ENCODE assay signal across 20 cellular contexts in genomic region chr18:46289458-46289857, GRCh38.
A peak's percentile ranks its signal among the peaks of the same experiment; 100 is the strongest.
DNase-seq lines count a peak whose midpoint lies in the region; FAIRE-seq and TF ChIP-seq lines count a peak whose summit lies in the region.
"Had no signal": no experiment of that assay in that cellular context is flagged by ENCODE, and none has a peak within 500 bp of the region (broad histone marks: within the 10 kb centered on the region; RNA-seq: fewer than 3 reads in every experiment).

No MANE protein-coding gene starts in this region.

- H3K36me3 Mint-ChIP-seq in H9 (ENCODE audit: insufficient read depth in 1 of 3, low read depth in 3 of 3) (no peaks in the 10 kb centered on the region), endothelial cell (ENCODE audit: low read depth, unreplicated experiment) (no peaks in the 10 kb centered on the region)
- no peaks in the 10 kb centered on the region for H3K36me3 Mint-ChIP-seq in activated T-helper 2 cell treated with anti-CD3 and anti-CD28 coated beads, Interferon-gamma antibody, Interleukin-2, Interleukin-4, amounts not matched to agents 10 μg/mL and 5 μg/mL and 100 μg/mL, durations not matched to agents 14 hours and 24 hours and 36 hours (ENCODE audit: low read depth)
- H3K36me3 Mint-ChIP-seq: CD8-positive, alpha-beta T cell had no signal

- peaks cover 3% of the 10 kb centered on the region; the same call in 1 of the 2 replicates for H3K4me1 ChIP-seq in H9 (ENCODE audit: insufficient read depth, low read length)
- peaks cover 5 to 8% (median 5%) of the 10 kb centered on the region in 4 experiments; a peak in 6 of 7 replicates for H3K4me1 ChIP-seq in H1 (replicated peaks in 1 of 4; ENCODE audit: control insufficient read depth in 3 of 4, insufficient read depth in 4 of 4, low read length in 3 of 4)
- peaks cover 13% of the 10 kb centered on the region for H3K4me1 ChIP-seq in parathyroid adenoma
- H3K4me1 ChIP-seq: Caco-2 had no signal

- no peak overlapping the region for H4K91ac ChIP-seq in H9 (ENCODE audit: insufficient read length, low read depth, low read length)
- H4K91ac ChIP-seq in H1 (replicated peaks; ENCODE audit: insufficient read length, low read length) = no peak overlapping the region

- H2BK20ac ChIP-seq in H9 (ENCODE audit: low read depth, low read length, poor library complexity, severe bottlenecking) (no peak overlapping the region), H1 (ENCODE audit: low read length) (0 out of 2 replicates have a peak overlapping the region, but pooled peaks have one; percentile 48)

- H3K9me3 Mint-ChIP-seq in H9 = no peaks in the 10 kb centered on the region
- H3K9me3 Mint-ChIP-seq in activated T-helper 2 cell treated with anti-CD3 and anti-CD28 coated beads, Interferon-gamma antibody, Interleukin-2, Interleukin-4, amounts not matched to agents 10 μg/mL and 5 μg/mL and 100 μg/mL, durations not matched to agents 14 hours and 24 hours and 36 hours = no peaks in the 10 kb centered on the region
- no peaks in the 10 kb centered on the region for H3K9me3 Mint-ChIP-seq in endothelial cell (ENCODE audit: unreplicated experiment)
- H3K9me3 Mint-ChIP-seq: CD4-positive, CD25-positive, alpha-beta regulatory T cell; CD8-positive, alpha-beta T cell had no signal

- H3K23me2 ChIP-seq in H9 (ENCODE audit: insufficient read length, low read depth, low read length, poor library complexity, severe bottlenecking) (no peaks in the 10 kb centered on the region), H1 (ENCODE audit: low read depth, low read length) (no peaks in the 10 kb centered on the region)

- H4K5ac ChIP-seq in H9 (ENCODE audit: insufficient read length, low read depth, low read length) (no peak overlapping the region), H1 (ENCODE audit: insufficient read length, low read depth, low read length) (no peak overlapping the region)

- H3K9me3 ChIP-seq in H9 (ENCODE audit: control insufficient read depth, low read depth, low read length) (no peaks in the 10 kb centered on the region), H1 (ENCODE audit: insufficient read depth in 2 of 2, low read depth in 1 of 2, low read length in 1 of 2) (no peaks in the 10 kb centered on the region), parathyroid adenoma (ENCODE audit: control insufficient read depth, low read length) (no peaks in the 10 kb centered on the region)
- H3K9me3 ChIP-seq: BLaER1, Caco-2 had no signal

- H3K4me3 Mint-ChIP-seq in H9 = no peak overlapping the region
- H3K4me3 Mint-ChIP-seq in activated T-helper 2 cell treated with anti-CD3 and anti-CD28 coated beads, Interferon-gamma antibody, Interleukin-2, Interleukin-4, amounts not matched to agents 10 μg/mL and 5 μg/mL and 100 μg/mL, durations not matched to agents 14 hours and 24 hours and 36 hours (ENCODE audit: low read depth) = no peak overlapping the region
- H3K4me3 Mint-ChIP-seq in endothelial cell (ENCODE audit: unreplicated experiment) = no peak overlapping the region
- H3K4me3 Mint-ChIP-seq: B cell; CD4-positive, CD25-positive, alpha-beta regulatory T cell; CD8-positive, alpha-beta T cell had no signal

- H3K4me1 Mint-ChIP-seq in H9 (peaks cover 5 to 16% of the 10 kb centered on the region in 2 experiments), endothelial cell (ENCODE audit: unreplicated experiment) (peaks cover 6% of the 10 kb centered on the region)
- H3K4me1 Mint-ChIP-seq in activated T-helper 2 cell treated with anti-CD3 and anti-CD28 coated beads, Interferon-gamma antibody, Interleukin-2, Interleukin-4, amounts not matched to agents 10 μg/mL and 5 μg/mL and 100 μg/mL, durations not matched to agents 14 hours and 24 hours and 36 hours (ENCODE audit: low read depth) = no peaks in the 10 kb centered on the region

- intact Hi-C loops in activated T-helper 2 cell treated with anti-CD3 and anti-CD28 coated beads, Interferon-gamma antibody, Interleukin-2, Interleukin-4, amounts not matched to agents 10 μg/mL and 5 μg/mL and 100 μg/mL, durations not matched to agents 14 hours and 24 hours and 36 hours (cut with micrococcal nuclease) = no loop called here

- H2BK12ac ChIP-seq in H9 (ENCODE audit: insufficient read length, low read depth, low read length) (no peak overlapping the region), H1 (ENCODE audit: low read depth, low read length) (no peak overlapping the region)

- H3K18ac ChIP-seq in H9 (ENCODE audit: insufficient read length, low read depth, low read length) = no peak overlapping the region
- H3K18ac ChIP-seq in H1 (ENCODE audit: extremely low read depth, low read length) = no peak overlapping the region

- H3K4me3 ChIP-seq in H1 (ENCODE audit: extremely low read depth in 1 of 4, insufficient read depth in 2 of 4, low read depth in 3 of 4, low read length in 4 of 4) (no peak overlapping the region), parathyroid adenoma (ENCODE audit: low read depth, low read length) (no peak overlapping the region)
- H3K4me3 ChIP-seq: BLaER1 had no signal

- H2BK120ac ChIP-seq in H9 (ENCODE audit: low read depth, low read length, poor library complexity, severe bottlenecking) = no peak overlapping the region
- H2BK120ac ChIP-seq in H1 (replicated peaks; ENCODE audit: low read depth, low read length) = no peak overlapping the region

- H3K27me3 Mint-ChIP-seq in H9 (ENCODE audit: low read depth) (no peaks in the 10 kb centered on the region; the same call in 1 of the 2 replicates), endothelial cell (ENCODE audit: unreplicated experiment) (no peaks in the 10 kb centered on the region)
- no peaks in the 10 kb centered on the region for H3K27me3 Mint-ChIP-seq in activated T-helper 2 cell treated with anti-CD3 and anti-CD28 coated beads, Interferon-gamma antibody, Interleukin-2, Interleukin-4, amounts not matched to agents 10 μg/mL and 5 μg/mL and 100 μg/mL, durations not matched to agents 14 hours and 24 hours and 36 hours (ENCODE audit: low read depth)
- H3K27me3 Mint-ChIP-seq: B cell; CD4-positive, CD25-positive, alpha-beta regulatory T cell had no signal

- CTCF ChIA-PET in H1 (lab: Charles Lee; ENCODE audit: partially characterized antibody) = interaction anchor here (1.0 to 2.8 kb wide), 3 partner anchors 9 to 74 kb away, joined by 4 to 8 read pairs (median 4); no protein-coding TSS in a partner anchor
- CTCF ChIA-PET in RWPE1 (lab: Yijun Ruan, JAX) = no interaction called here

- H2BK15ac ChIP-seq in H9 (ENCODE audit: low read depth, low read length) = no peak overlapping the region
- H2BK15ac ChIP-seq in H1 (ENCODE audit: low read length) = no peak overlapping the region

- TF ChIP-seq CTCF in H9 (conservative IDR thresholded peaks at IDR 0.05) = no peak
- no peak for TF ChIP-seq CTCF in H1 (IDR thresholded peaks at IDR 0.05; ENCODE audit: control extremely low read depth in 1 of 3, insufficient read depth in 1 of 3, low read depth in 1 of 3, low read length in 3 of 3)
- TF ChIP-seq CTCF in parathyroid adenoma (IDR thresholded peaks at IDR 0.05) = no peak
- no peak for TF ChIP-seq CTCF in endothelial cell (IDR thresholded peaks at IDR 0.05; ENCODE audit: unreplicated experiment)
- no peak for TF ChIP-seq CTCF in RWPE1 (conservative IDR thresholded peaks at IDR 0.05; ENCODE audit: low read depth)

- no peak overlapping the region for H3K14ac ChIP-seq in H9 (ENCODE audit: insufficient read depth, low read length)
- H3K14ac ChIP-seq in H1 (ENCODE audit: insufficient read length) = no peak overlapping the region

- POLR2A ChIA-PET in H1 (lab: Charles Lee; ENCODE audit: partially characterized antibody) = interaction anchor here (1.0 kb wide), 1 partner anchor 33 kb away, joined by 4 read pairs; no protein-coding TSS in a partner anchor
- POLR2A ChIA-PET in RWPE1 (lab: Yijun Ruan, JAX; ENCODE audit: low non-redundant PET) = no interaction called here

- H3K4me2 ChIP-seq in H9 (ENCODE audit: insufficient read depth, insufficient read length, low read length) = no peak overlapping the region
- no peak overlapping the region for H3K4me2 ChIP-seq in H1 (ENCODE audit: insufficient read depth in 1 of 2, low read depth in 2 of 2, low read length in 2 of 2)
- no peak overlapping the region for H3K4me2 ChIP-seq in parathyroid adenoma (ENCODE audit: low read length)
- H3K4me2 ChIP-seq: BLaER1 had no signal

- no peaks in the 10 kb centered on the region for H4K20me1 ChIP-seq in H9 (ENCODE audit: control insufficient read depth, insufficient read depth, insufficient read length)
- H4K20me1 ChIP-seq in H1 (replicated peaks in 1 of 2; ENCODE audit: control insufficient read depth in 1 of 2, insufficient read depth in 2 of 2, low read length in 2 of 2) = no peaks in the 10 kb centered on the region
- H4K20me1 ChIP-seq: BLaER1 had no signal

- TF ChIP-seq EP300 in H1 (IDR thresholded peaks at IDR 0.05; ENCODE audit: borderline replicate concordance in 1 of 2, low read depth in 2 of 2, low read length in 2 of 2) = no peak

- no peak overlapping the region for H3T11ph ChIP-seq in H9 (ENCODE audit: low read length)

- H3K36me3 ChIP-seq in H1 (ENCODE audit: control insufficient read depth in 2 of 4, insufficient read depth in 4 of 4, low read length in 3 of 4) (no peaks in the 10 kb centered on the region), parathyroid adenoma (ENCODE audit: control insufficient read depth, insufficient read depth, low read length) (no peaks in the 10 kb centered on the region)
- H3K36me3 ChIP-seq: BLaER1 had no signal

- no peak for FAIRE-seq in H1 (lab: Jason Lieb, UNC)
- FAIRE-seq: A204.1, G401.6, GM12892 had no signal

- H4K8ac ChIP-seq in H9 (replicated peaks; ENCODE audit: insufficient read length, low read depth, low read length) = no peak overlapping the region
- H4K8ac ChIP-seq in H1 (ENCODE audit: extremely low read depth, insufficient read depth, low read length) = no peak overlapping the region

- H3K79me1 ChIP-seq in H9 (ENCODE audit: insufficient read depth, low read depth, low read length, poor library complexity, severe bottlenecking) (no peaks in the 10 kb centered on the region), H1 (ENCODE audit: low read depth, low read length) (no peaks in the 10 kb centered on the region)

- no peak for TF ChIP-seq RAD21 in H1 (IDR thresholded peaks at IDR 0.05 in 1 of 2, conservative IDR thresholded peaks at IDR 0.05 in 1 of 2; ENCODE audit: low read depth in 2 of 2, low read length in 2 of 2)

- H3K27ac ChIP-seq in H9 (ENCODE audit: insufficient read length, low read depth, low read length) (no peak overlapping the region), H1 (ENCODE audit: low read depth, low read length) (no peak overlapping the region), parathyroid adenoma (peak overlapping the region; percentile 3), RWPE1 (no peak overlapping the region)
- H3K27ac ChIP-seq: 22Rv1, BLaER1, C4-2B had no signal

- H3K23ac ChIP-seq in H9 (ENCODE audit: insufficient read length, low read depth, low read length) = no peak overlapping the region
- H3K23ac ChIP-seq in H1 (ENCODE audit: insufficient read length) = no peak overlapping the region

- H3K4ac ChIP-seq in H9 (ENCODE audit: low read depth, low read length) = no peak overlapping the region
- no peak overlapping the region for H3K4ac ChIP-seq in H1 (replicated peaks; ENCODE audit: insufficient read length, low read depth, low read length)

- no peak overlapping the region for H2BK5ac ChIP-seq in H9 (ENCODE audit: insufficient read length, low read length)
- H2BK5ac ChIP-seq in H1 (ENCODE audit: low read depth, low read length) = no peak overlapping the region

- DNase-seq in H9 (no peak), H1 (ENCODE audit: low read depth in 1 of 2, low spot score in 2 of 2) (no peak), endothelial cell (ENCODE audit: low spot score) (no peak), RWPE1 (ENCODE audit: low spot score) (no peak)
- no peak for DNase-seq in activated T-helper 2 cell treated with anti-CD3 and anti-CD28 coated beads, Interferon-gamma antibody, Interleukin-2, Interleukin-4, amounts not matched to agents 10 μg/mL and 5 μg/mL and 100 μg/mL, durations not matched to agents 14 hours and 24 hours and 36 hours (ENCODE audit: low spot score)
- DNase-seq: Caco-2; CD4-positive, CD25-positive, alpha-beta regulatory T cell; DMS153; DND-41; GOT3; H7 had no signal

- WGBS in H9 (ENCODE audit: extremely low coverage, insufficient read length, low lambda C conversion rate) = no CpG with 5 or more reads among the region's 3 CpGs
- 96% methylated on average over 3 of the region's 3 CpGs; no CpG with 5 or more reads in 1 of the 2 experiments for WGBS in H1 (ENCODE audit: extremely low coverage in 1 of 2, insufficient coverage in 1 of 2, insufficient read length in 1 of 2, insufficient replicate concordance in 2 of 2, low coverage in 1 of 2, low lambda C conversion rate in 2 of 2, missing lambda C conversion rate in 1 of 2), 2 experiments

- no peak overlapping the region for H3K27ac Mint-ChIP-seq in H9
- H3K27ac Mint-ChIP-seq in activated T-helper 2 cell treated with anti-CD3 and anti-CD28 coated beads, Interferon-gamma antibody, Interleukin-2, Interleukin-4, amounts not matched to agents 10 μg/mL and 5 μg/mL and 100 μg/mL, durations not matched to agents 14 hours and 24 hours and 36 hours = no peak overlapping the region
- H3K27ac Mint-ChIP-seq in endothelial cell (ENCODE audit: unreplicated experiment) = no peak overlapping the region
- H3K27ac Mint-ChIP-seq: B cell; CD4-positive, CD25-positive, alpha-beta regulatory T cell; CD8-positive, alpha-beta T cell had no signal

- no peak overlapping the region for H2AFZ ChIP-seq in H9 (ENCODE audit: low read length)
- H2AFZ ChIP-seq in H1 (ENCODE audit: low read length) = no peak overlapping the region
- no peak overlapping the region for H2AFZ ChIP-seq in parathyroid adenoma

- H3K27me3 ChIP-seq in H9 (ENCODE audit: insufficient read depth, low read length) = no peaks in the 10 kb centered on the region
- H3K27me3 ChIP-seq in H1 (replicated peaks in 1 of 4; ENCODE audit: control insufficient read depth in 3 of 4, extremely low read depth in 1 of 4, insufficient read depth in 3 of 4, low read length in 3 of 4) = no peaks in the 10 kb centered on the region
- H3K27me3 ChIP-seq in parathyroid adenoma (ENCODE audit: control insufficient read depth, insufficient read depth, low read length) = no peaks in the 10 kb centered on the region
- H3K27me3 ChIP-seq: BLaER1 had no signal

- H3K9ac ChIP-seq in H9 (ENCODE audit: extremely low read depth, insufficient read length, low read length) (peak overlapping the region; percentile 18), H1 (replicated peaks in 1 of 4; ENCODE audit: extremely low read depth in 1 of 4, low read depth in 3 of 4, low read length in 3 of 4) (no peak overlapping the region), parathyroid adenoma (no peak overlapping the region)
- H3K9ac ChIP-seq: BLaER1 had no signal

- H2AK5ac ChIP-seq in H9 (ENCODE audit: insufficient read length, low read length) = no peak overlapping the region
- H2AK5ac ChIP-seq in H1 (ENCODE audit: low read depth, low read length) = no peak overlapping the region

- no peak overlapping the region for H3K56ac ChIP-seq in H9 (ENCODE audit: insufficient read length, low read depth, low read length)
- H3K56ac ChIP-seq in H1 (replicated peaks; ENCODE audit: insufficient read length, low read depth, low read length) = no peak overlapping the region

- TF ChIP-seq POLR2A in H1 (IDR thresholded peaks at IDR 0.05; ENCODE audit: control extremely low read depth in 1 of 2, low read depth in 2 of 2, low read length in 2 of 2) = no peak

- H3K79me2 ChIP-seq in H9 (ENCODE audit: insufficient read depth, low read length) = no peaks in the 10 kb centered on the region
- no peaks in the 10 kb centered on the region for H3K79me2 ChIP-seq in H1 (ENCODE audit: control insufficient read depth in 1 of 2, insufficient read depth in 2 of 2, low read length in 2 of 2)
- peaks cover 2% of the 10 kb centered on the region for H3K79me2 ChIP-seq in parathyroid adenoma
